ENCODE assay signal across 23 cellular contexts in genomic region chr2:61173116-61173515, GRCh38.
"Had no signal": no experiment of that assay in that cellular context is flagged by ENCODE, and none has a peak within 500 bp of the region (broad histone marks: within the 10 kb centered on the region; RNA-seq: fewer than 3 reads in every experiment).

No MANE protein-coding gene starts in this region.

- H3K9me3 Mint-ChIP-seq: naive thymus-derived CD8-positive, alpha-beta T cell; nephron progenitor cell; stimulated activated effector memory CD8-positive, alpha-beta T cell treated with anti-CD3 and anti-CD28 coated beads, Interleukin-12 subunit alpha, Interleukin-12 subunit beta, amount 100 ng/mL, for 72 hours had no signal

- H3K9me3 ChIP-seq: esophagus squamous epithelium, lower lobe of right lung, prostate gland, sigmoid colon, thoracic aorta, tibial nerve, upper lobe of right lung, uterus had no signal

- H3K4me3 Mint-ChIP-seq: naive thymus-derived CD8-positive, alpha-beta T cell; nephron progenitor cell; stimulated activated effector memory CD8-positive, alpha-beta T cell treated with anti-CD3 and anti-CD28 coated beads, Interleukin-12 subunit alpha, Interleukin-12 subunit beta, amount 100 ng/mL, for 72 hours had no signal

- H3K4me1 ChIP-seq: prostate gland, uterus had no signal

- H3K27ac Mint-ChIP-seq: nephron progenitor cell had no signal

- H3K27me3 Mint-ChIP-seq: naive thymus-derived CD8-positive, alpha-beta T cell had no signal

- H3K4me3 ChIP-seq: esophagus squamous epithelium, hepatocyte, lower lobe of right lung, prostate gland, sigmoid colon, thoracic aorta, tibial nerve, upper lobe of right lung, uterus had no signal

- DNase-seq: dermis blood vessel endothelial cell; effector memory CD4-positive, alpha-beta T cell; erythroblast; esophagus squamous epithelium; foreskin melanocyte; kidney; lower lobe of right lung; naive thymus-derived CD8-positive, alpha-beta T cell; nephron progenitor cell; nucleus accumbens; right cardiac atrium; sigmoid colon; stimulated activated CD4-positive, alpha-beta T cell treated with anti-CD3 and anti-CD28 coated beads, Interleukin-2, amount 100 ng/mL, for 24 hours; stimulated activated CD4-positive, alpha-beta T cell treated with anti-CD3 and anti-CD28 coated beads, Interleukin-4, amount 100 ng/mL, for 24 hours; stimulated activated naive CD8-positive, alpha-beta T cell treated with anti-CD3 and anti-CD28 coated beads, Interleukin-15, Interleukin-2, amounts not matched to agents 100 U/mL and 50 U/mL, for 24 hours; upper lobe of right lung; uterus had no signal

- ATAC-seq: left lobe of liver; lower lobe of right lung; naive thymus-derived CD8-positive, alpha-beta T cell; right cardiac atrium; stimulated activated effector memory CD8-positive, alpha-beta T cell treated with anti-CD3 and anti-CD28 coated beads, Interleukin-12 subunit alpha, Interleukin-12 subunit beta, amount 100 ng/mL, for 72 hours; stimulated activated naive CD8-positive, alpha-beta T cell treated with anti-CD3 and anti-CD28 coated beads, Interleukin-15, Interleukin-2, amounts not matched to agents 100 U/mL and 50 U/mL, for 24 hours; upper lobe of right lung had no signal

- H3K27me3 ChIP-seq: esophagus squamous epithelium, hepatocyte, sigmoid colon, tibial nerve, upper lobe of right lung, uterus had no signal

- H3K36me3 ChIP-seq: esophagus squamous epithelium, lower lobe of right lung, prostate gland, sigmoid colon, thoracic aorta, upper lobe of right lung, uterus had no signal

- H3K27ac ChIP-seq: esophagus squamous epithelium, hepatocyte, lower lobe of right lung, prostate gland, sigmoid colon, thoracic aorta, tibial nerve, upper lobe of right lung, uterus had no signal
